Comparison of ENCODE assay signal across 1 cellular context in the genomic region with DNA sequence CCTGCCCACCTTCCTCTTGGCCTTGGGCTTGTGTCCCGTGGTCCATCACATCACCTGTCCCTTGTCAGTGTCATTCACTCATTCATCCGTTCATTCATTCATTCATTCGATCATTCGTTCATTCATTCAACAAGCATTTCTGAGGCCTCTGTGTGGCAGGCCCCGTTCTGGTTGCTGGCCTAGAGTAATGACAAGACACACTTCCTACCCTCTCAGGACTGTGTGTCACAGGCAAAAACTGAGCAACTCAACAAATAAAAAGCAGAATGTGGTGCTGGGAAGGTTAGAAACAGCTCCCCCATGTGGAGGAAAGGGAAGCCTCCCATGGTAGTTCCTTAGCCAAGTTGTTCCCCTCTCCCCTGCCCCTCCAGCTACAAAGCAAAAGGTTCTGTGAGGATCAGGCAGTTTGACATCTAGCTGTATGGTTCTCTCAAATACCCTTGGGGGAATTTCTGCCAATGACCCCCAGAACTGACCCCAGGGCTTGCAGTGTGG.
TF ChIP-seq lines count a peak whose summit lies in the region.

No MANE protein-coding gene starts in this region.

TF ChIP-seq in GM12878, 131 proteins besides CTCF, POLR2A, EP300 and RAD21 (continued from another document):
- TF ChIP-seq ZNF207 (IDR thresholded peaks at IDR 0.05; ENCODE audit: borderline replicate concordance) (no peak), TCF12 (IDR thresholded peaks at IDR 0.05; ENCODE audit: low read depth, low read length) (no peak), ZNF24 (IDR thresholded peaks at IDR 0.05) (peak; percentile 74), BACH1 (IDR thresholded peaks at IDR 0.05; ENCODE audit: borderline replicate concordance) (no peak), ZSCAN29 (IDR thresholded peaks at IDR 0.05) (no peak), YY1 (IDR thresholded peaks at IDR 0.05; ENCODE audit: low read depth, low read length) (no peak)
